14 cellular contexts compared by ENCODE assay signal in genomic region chr7:135151162-135151932, GRCh38. TPM values are rescaled to one million over a fixed set of nuclear protein-coding genes. Genes with fewer than 3 reads are reported as not detected.
DNase-seq lines count a peak whose midpoint lies in the region; ATAC-seq lines count a peak whose summit lies in the region.
"Had no signal": no experiment of that assay in that cellular context is flagged by ENCODE, and none has a peak within 500 bp of the region (broad histone marks: within the 10 kb centered on the region; RNA-seq: fewer than 3 reads in every experiment).

No MANE protein-coding gene starts in this region.

- ATAC-seq in esophagus mucosa = peak; percentile 54
- ATAC-seq in stimulated activated effector memory CD8-positive, alpha-beta T cell treated with anti-CD3 and anti-CD28 coated beads, Interleukin-12 subunit alpha, Interleukin-12 subunit beta, amount 100 ng/mL, for 72 hours = no peak
- no peak for ATAC-seq in HG02885 (IDR thresholded peaks at IDR 0.05; ENCODE audit: poor library complexity, unreplicated experiment)

- peaks cover 31% of the 10 kb centered on the region for H3K36me3 Mint-ChIP-seq in stimulated activated effector memory CD8-positive, alpha-beta T cell treated with anti-CD3 and anti-CD28 coated beads, Interleukin-12 subunit alpha, Interleukin-12 subunit beta, amount 100 ng/mL, for 72 hours

- peak overlapping the region; percentile 69 for H3K27ac Mint-ChIP-seq in stimulated activated effector memory CD8-positive, alpha-beta T cell treated with anti-CD3 and anti-CD28 coated beads, Interleukin-12 subunit alpha, Interleukin-12 subunit beta, amount 100 ng/mL, for 72 hours

- DNase-seq in NOMO-1 treated with DMSO at 0.1 percent for 48 hours (lab: John Stamatoyannopoulos, UW; ENCODE audit: unreplicated experiment) (peak; percentile 12), NOMO-1 treated with dmso at 0.1 percent for 144 hours (lab: John Stamatoyannopoulos, UW; ENCODE audit: unreplicated experiment) (no peak), KG1 (lab: John Stamatoyannopoulos, UW) (peak; percentile 13), middle frontal gyrus (ENCODE audit: extremely low spot score, low spot score) (no peak), DMS79 (lab: John Stamatoyannopoulos, UW) (no peak)
- DNase-seq in stimulated activated effector memory CD8-positive, alpha-beta T cell treated with anti-CD3 and anti-CD28 coated beads, Interleukin-12 subunit alpha, Interleukin-12 subunit beta, amount 100 ng/mL, for 72 hours (ENCODE audit: low spot score in 2 of 2) = no peak
- DNase-seq: 8988T; activated CD4-positive, alpha-beta T cell treated with anti-CD3 and anti-CD28 coated beads for 4 hours; GF-D8; glutamatergic neuron; NCI-H1048; OCI-M1 had no signal

- peaks cover 73% of the 10 kb centered on the region for H3K4me1 Mint-ChIP-seq in stimulated activated effector memory CD8-positive, alpha-beta T cell treated with anti-CD3 and anti-CD28 coated beads, Interleukin-12 subunit alpha, Interleukin-12 subunit beta, amount 100 ng/mL, for 72 hours

- H3K9me3 Mint-ChIP-seq in stimulated activated effector memory CD8-positive, alpha-beta T cell treated with anti-CD3 and anti-CD28 coated beads, Interleukin-12 subunit alpha, Interleukin-12 subunit beta, amount 100 ng/mL, for 72 hours = peaks cover 14% of the 10 kb centered on the region

- H3K4me3 Mint-ChIP-seq in stimulated activated effector memory CD8-positive, alpha-beta T cell treated with anti-CD3 and anti-CD28 coated beads, Interleukin-12 subunit alpha, Interleukin-12 subunit beta, amount 100 ng/mL, for 72 hours = peak overlapping the region; percentile 74

RNA-seq across cellular contexts. Expression of gene TMEM140, which starts 3.5 kb away (rescaled TPM):
- 1.4 TPM for total RNA-seq in esophagus mucosa

RNA-seq across cellular contexts. Expression of gene CYREN, which starts 19.2 kb away (rescaled TPM):
- total RNA-seq in esophagus mucosa = 39.6 TPM

RNA-seq across cellular contexts. Expression of gene WDR91, which starts 60.0 kb away (rescaled TPM):
- total RNA-seq in esophagus mucosa = 28.8 TPM

Comparison
In these comparisons a context has a peak if more than half of its experiments do, and no peak if none do; other contexts are left out.
1. DNase-seq: peak in NOMO-1 treated with DMSO at 0.1 percent for 48 hours (single experiment) and KG1 (single experiment); none in NOMO-1 treated with dmso at 0.1 percent for 144 hours (single experiment), stimulated activated effector memory CD8-positive, alpha-beta T cell treated with anti-CD3 and anti-CD28 coated beads, Interleukin-12 subunit alpha, Interleukin-12 subunit beta, amount 100 ng/mL, for 72 hours (0 of 2), middle frontal gyrus (single experiment) and DMS79 (single experiment).